In the genomic region with DNA sequence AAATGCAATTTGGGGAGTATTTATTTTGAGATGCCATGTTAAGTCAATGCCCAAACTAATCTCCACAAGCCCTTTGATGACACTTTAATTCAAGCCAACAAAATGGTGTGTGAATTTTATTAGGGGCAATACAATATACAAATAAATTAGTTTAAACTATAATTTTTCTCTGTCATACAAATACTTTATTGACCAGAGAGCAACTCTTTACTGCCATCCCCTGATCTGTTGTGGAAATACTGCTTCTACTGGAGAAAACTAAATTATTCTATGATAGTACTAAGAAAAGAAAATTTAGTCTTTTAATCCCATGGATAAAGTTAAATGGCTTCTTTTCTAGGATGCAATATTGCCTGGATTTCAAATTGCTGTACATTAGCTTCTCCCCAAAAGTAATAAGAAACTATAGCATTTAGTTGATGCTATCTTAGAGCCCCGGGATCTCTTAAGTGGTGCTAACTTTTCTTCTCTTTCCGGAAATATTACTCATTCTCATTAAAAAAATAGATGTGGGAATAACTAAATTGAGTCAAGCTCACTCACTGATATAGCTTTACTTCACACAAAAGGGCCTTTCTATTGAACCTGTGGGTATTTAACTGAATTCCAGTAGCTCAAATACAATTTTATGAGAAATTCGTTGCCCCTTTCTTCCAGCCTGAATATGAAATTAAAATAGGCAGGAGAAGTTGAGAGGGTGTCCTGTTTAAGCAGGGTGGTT, we compare ENCODE assay signal across 8 cellular contexts. TPM values are rescaled to one million over a fixed set of nuclear protein-coding genes. Genes with fewer than 3 reads are reported as not detected.
DNase-seq lines count a peak whose midpoint lies in the region; ATAC-seq and TF ChIP-seq lines count a peak whose summit lies in the region.

No MANE protein-coding gene starts in this region.

- H3K4me3 ChIP-seq in mucosa of descending colon (no peak overlapping the region), testis (no peak overlapping the region)

- H3K36me3 ChIP-seq in mucosa of descending colon (ENCODE audit: low read depth) (no peaks in the 10 kb centered on the region), testis (ENCODE audit: low read depth, missing control alignments) (no peaks in the 10 kb centered on the region)

- no peak overlapping the region for H3K27ac ChIP-seq in testis

- TF ChIP-seq CTCF in brain (conservative IDR thresholded peaks at IDR 0.05) = peak; percentile 72 to 78
- peak; percentile 35 for TF ChIP-seq CTCF in mucosa of descending colon (IDR thresholded peaks at IDR 0.05)
- TF ChIP-seq CTCF in testis (IDR thresholded peaks at IDR 0.05) = peak in 1 of 3 experiments; percentile 45

- H3K27me3 ChIP-seq in testis = no peaks in the 10 kb centered on the region

- no peak overlapping the region for H3K27ac Mint-ChIP-seq in brain

- peaks cover 11% of the 10 kb centered on the region for H3K4me1 Mint-ChIP-seq in brain

- intact Hi-C loops in mucosa of descending colon (cut with DNase I, micrococcal nuclease) = loop anchor here (5.0 to 10.0 kb wide), 2 partner anchors 103 to 106 kb away; no protein-coding TSS in a partner anchor
- intact Hi-C loops in testis (cut with DNase I; ENCODE audit: low total_unique reads) = loop anchor here (5.0 kb wide), 1 partner anchor 106 kb away; no protein-coding TSS in a partner anchor

- no peaks in the 10 kb centered on the region for H3K36me3 Mint-ChIP-seq in brain

- H3K4me1 ChIP-seq in mucosa of descending colon (ENCODE audit: low read depth) (no peaks in the 10 kb centered on the region), testis (no peaks in the 10 kb centered on the region)

- H3K9me3 Mint-ChIP-seq in brain = no peaks in the 10 kb centered on the region

- H3K9me3 ChIP-seq in mucosa of descending colon (no peaks in the 10 kb centered on the region), testis (no peaks in the 10 kb centered on the region)

- TF ChIP-seq POLR2A in testis (IDR thresholded peaks at IDR 0.05) = no peak

- H3K27me3 Mint-ChIP-seq in brain = peaks cover 7% of the 10 kb centered on the region

- WGBS in testis, 2 donors = 87 to 94% methylated on average over 3 of the region's 3 CpGs

- H3K4me3 Mint-ChIP-seq in brain = no peak overlapping the region

- DNase-seq in GM03348 (ENCODE audit: low spot score) (peak; percentile 32), NCI-H146 treated with DMSO at 0.1 percent for 48 hours (lab: John Stamatoyannopoulos, UW; ENCODE audit: unreplicated experiment) (peak; percentile 31), mucosa of descending colon (peak in 1 of 3 donors; percentile 46), H4 (ENCODE audit: low spot score) (no peak), testis (no peak), putamen (ENCODE audit: low spot score) (no peak)

- peak; percentile 39 for ATAC-seq in mucosa of descending colon
- no peak for ATAC-seq in GM19395 (IDR thresholded peaks at IDR 0.05; ENCODE audit: unreplicated experiment)

RNA-seq across cellular contexts. Expression of a gene that starts 49.2 kb away (rescaled TPM):
- polyA plus RNA-seq in brain (ENCODE audit: insufficient read depth, low read depth, low replicate concordance) (3.2 TPM), testis (ENCODE audit: insufficient read depth, low read depth, low replicate concordance) (3.6 TPM)
- total RNA-seq in mucosa of descending colon (100 to 1,000 TPM in 2 of 3 donors, 10 to 100 TPM in 1; 81.7 to 192 (median 158) TPM), testis (1 to 10 TPM; 3.9 TPM)
- total RNA-seq in H4 (2014; rRNA removed; shearing (Covaris generic)) = 12.9 and 15.5 TPM in 2 replicates

RNA-seq across cellular contexts. Expression of a gene that starts 58.7 kb away (rescaled TPM):
- polyA plus RNA-seq in brain (ENCODE audit: insufficient read depth, low read depth, low replicate concordance) (31.2 TPM), testis (ENCODE audit: insufficient read depth, low read depth, low replicate concordance) (not detected)
- total RNA-seq in mucosa of descending colon (not detected), testis (not detected)
- total RNA-seq in H4 (2014; rRNA removed; shearing (Covaris generic)) = not detected in 2 replicates

Comparison
In these comparisons a context has a peak if more than half of its experiments do, and no peak if none do; other contexts are left out.
1. DNase-seq: peak in GM03348 (single experiment) and NCI-H146 treated with DMSO at 0.1 percent for 48 hours (single experiment); none in H4 (single experiment), testis (single experiment) and putamen (single experiment).